In the genomic region with DNA sequence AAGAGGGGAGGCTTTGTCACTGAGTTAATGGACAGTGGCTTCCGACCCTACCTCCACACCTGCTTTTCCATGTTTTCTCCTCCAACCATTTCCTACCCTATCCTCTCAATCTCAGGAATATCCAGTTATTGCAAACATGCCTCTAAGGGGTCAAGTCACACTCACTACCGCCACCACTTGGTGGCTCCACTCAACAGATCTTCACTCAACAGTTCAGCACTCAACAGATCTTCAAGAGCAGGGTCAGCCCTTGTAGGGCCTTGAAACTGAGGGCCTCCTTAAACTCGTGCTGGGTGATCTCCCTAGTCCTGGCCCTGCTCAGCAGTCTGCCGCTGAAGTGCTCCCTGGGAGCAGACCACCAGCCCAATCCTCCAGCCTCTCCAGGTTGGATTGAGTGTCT, we compare ENCODE assay signal across 16 cellular contexts. TPM values are rescaled to one million over a fixed set of nuclear protein-coding genes. Genes with fewer than 3 reads are reported as not detected.
A peak's percentile ranks its signal among the peaks of the same experiment; 100 is the strongest.
DNase-seq lines count a peak whose midpoint lies in the region; ATAC-seq, FAIRE-seq and TF ChIP-seq lines count a peak whose summit lies in the region.
"Had no signal": no experiment of that assay in that cellular context is flagged by ENCODE, and none has a peak within 500 bp of the region (broad histone marks: within the 10 kb centered on the region; RNA-seq: fewer than 3 reads in every experiment).

No MANE protein-coding gene starts in this region.

- TF ChIP-seq EP300 in Ishikawa (IDR thresholded peaks at IDR 0.05; ENCODE audit: borderline replicate concordance) (no peak), GM12878 (IDR thresholded peaks at IDR 0.05; ENCODE audit: borderline replicate concordance in 1 of 2, control insufficient read depth in 1 of 2, low read depth in 2 of 2, low read length in 2 of 2) (no peak)

- 73% methylated on average over 4 of the region's 4 CpGs for WGBS in GM12878 (ENCODE audit: insufficient coverage, insufficient replicate concordance, low lambda C conversion rate, missing lambda C conversion rate)

- H3K9me3 Mint-ChIP-seq in stimulated activated naive CD8-positive, alpha-beta T cell treated with anti-CD3 and anti-CD28 coated beads, Interleukin-15, amount 100 ng/mL, for 72 hours, result peaks cover 4 to 13% of the 10 kb centered on the region in 2 donors

- no peak overlapping the region for H3K27ac Mint-ChIP-seq in stimulated activated naive CD8-positive, alpha-beta T cell treated with anti-CD3 and anti-CD28 coated beads, Interleukin-15, amount 100 ng/mL, for 72 hours
- H3K27ac Mint-ChIP-seq: activated T-helper 17 cell treated with anti-CD3 and anti-CD28 coated beads, Interleukin-2, amount 50 U/mL, for 72 hours; brain had no signal

- TF ChIP-seq POLR2A in GM12878 (IDR thresholded peaks at IDR 0.05; ENCODE audit: low read depth, low read length), result no peak

- SMC1A ChIA-PET in GM12878 (lab: Charles Lee; ENCODE audit: uncharacterized antibody, unreplicated experiment), result no interaction called here

- no peak overlapping the region for H3K9ac ChIP-seq in GM12878 (ENCODE audit: control insufficient read depth, insufficient read depth, low read length)

- no peaks in the 10 kb centered on the region for H3K9me3 ChIP-seq in GM12878 (replicated peaks; ENCODE audit: control insufficient read depth, insufficient read depth, low read length)
- no peaks in the 10 kb centered on the region for H3K9me3 ChIP-seq in lower lobe of right lung
- H3K9me3 ChIP-seq: suprapubic skin had no signal

- no peak overlapping the region for H3K4me3 Mint-ChIP-seq in stimulated activated naive CD8-positive, alpha-beta T cell treated with anti-CD3 and anti-CD28 coated beads, Interleukin-15, amount 100 ng/mL, for 72 hours
- H3K4me3 Mint-ChIP-seq: activated T-helper 17 cell treated with anti-CD3 and anti-CD28 coated beads, Interleukin-2, amount 50 U/mL, for 72 hours; brain had no signal

- no peaks in the 10 kb centered on the region for H3K27me3 Mint-ChIP-seq in stimulated activated naive CD8-positive, alpha-beta T cell treated with anti-CD3 and anti-CD28 coated beads, Interleukin-15, amount 100 ng/mL, for 72 hours
- H3K27me3 Mint-ChIP-seq: activated T-helper 17 cell treated with anti-CD3 and anti-CD28 coated beads, Interleukin-2, amount 50 U/mL, for 72 hours had no signal

- H3K4me3 ChIP-seq in GM12878 (no peak overlapping the region), lower lobe of right lung (no peak overlapping the region)
- H3K4me3 ChIP-seq: suprapubic skin had no signal

- H3K4me1 Mint-ChIP-seq in stimulated activated naive CD8-positive, alpha-beta T cell treated with anti-CD3 and anti-CD28 coated beads, Interleukin-15, amount 100 ng/mL, for 72 hours, result peaks cover 13% of the 10 kb centered on the region
- H3K4me1 Mint-ChIP-seq: brain had no signal

- POLR2A ChIA-PET in GM12878 (lab: Charles Lee), result no interaction called here

- TF ChIP-seq CTCF in GM12878 (IDR thresholded peaks at IDR 0.05 in 2 of 3, conservative IDR thresholded peaks at IDR 0.05 in 1 of 3; ENCODE audit: control insufficient read depth in 2 of 3, extremely low read depth in 1 of 3, insufficient read depth in 1 of 3, low read depth in 3 of 3, low read length in 3 of 3) (peak in 1 of 3 experiments; percentile 35; a peak in 3 of 6 replicates), lower lobe of right lung (IDR thresholded peaks at IDR 0.05) (peak; percentile 12)

- RAD21 ChIA-PET in GM12878 (lab: Charles Lee; ENCODE audit: unreplicated experiment), result interaction anchor here (1.0 kb wide), 1 partner anchor 282 kb away, joined by 3 read pairs; no protein-coding TSS in a partner anchor

- no peaks in the 10 kb centered on the region for H3K79me2 ChIP-seq in GM12878 (ENCODE audit: control insufficient read depth, insufficient read depth, low read length)

- no peaks in the 10 kb centered on the region for H4K20me1 ChIP-seq in GM12878 (ENCODE audit: control insufficient read depth, insufficient read depth)

- H3K36me3 ChIP-seq in GM12878 (ENCODE audit: control insufficient read depth in 2 of 2, insufficient read depth in 2 of 2, low read length in 1 of 2) (no peaks in the 10 kb centered on the region), lower lobe of right lung (peaks cover under 1% of the 10 kb centered on the region)

- CTCF ChIA-PET in GM12878 (lab: Yijun Ruan, JAX), result interaction anchor here (1.1 kb wide), 1 partner anchor 9 kb away, joined by 3 read pairs; no protein-coding TSS in a partner anchor

- DNase-seq in Daoy (ENCODE audit: low read depth), result peak; percentile 8
- no peak for DNase-seq in GM12878 (ENCODE audit: low read depth, low spot score)
- no peak for DNase-seq in lower lobe of right lung
- no peak for DNase-seq in GF-D8 (lab: John Stamatoyannopoulos, UW)
- DNase-seq in stimulated activated naive CD8-positive, alpha-beta T cell treated with anti-CD3 and anti-CD28 coated beads, Interleukin-15, amount 100 ng/mL, for 72 hours, result no peak
- DNase-seq: activated CD4-positive, CD25-positive, alpha-beta regulatory T cell treated with anti-CD3 and anti-CD28 coated beads, Interleukin-2, amount 50 U/mL, for 72 hours; NCI-H1092; NCI-H524 had no signal

- H3K4me1 ChIP-seq in GM12878 (ENCODE audit: control insufficient read depth, insufficient read depth, low read length) (no peaks in the 10 kb centered on the region), lower lobe of right lung (peaks cover 12% of the 10 kb centered on the region)

- H2AFZ ChIP-seq in GM12878 (ENCODE audit: control insufficient read depth, low read depth, low read length), result no peak overlapping the region

- TF ChIP-seq RAD21 in Ishikawa (IDR thresholded peaks at IDR 0.05; ENCODE audit: low read depth) (peak; percentile 16; the same call in 1 of the 2 replicates), GM12878 (IDR thresholded peaks at IDR 0.05; ENCODE audit: insufficient read depth, low read depth, low read length) (no peak)

- ATAC-seq in GM12878, result peak; percentile 46; the same call in 2 of the 3 replicates
- peak; percentile 54 to 77 for ATAC-seq in lower lobe of right lung
- no peak for ATAC-seq in HG03135 (IDR thresholded peaks at IDR 0.05; ENCODE audit: unreplicated experiment)
- no peak for ATAC-seq in stimulated activated naive CD8-positive, alpha-beta T cell treated with anti-CD3 and anti-CD28 coated beads, Interleukin-15, amount 100 ng/mL, for 72 hours
- ATAC-seq in activated CD4-positive, CD25-positive, alpha-beta regulatory T cell treated with anti-CD3 and anti-CD28 coated beads, Interleukin-2, amount 50 U/mL, for 24 hours, result no peak
- ATAC-seq: activated T-helper 17 cell treated with anti-CD3 and anti-CD28 coated beads, Interleukin-2, amount 50 U/mL, for 72 hours; SK-N-SH treated with all-trans-retinoic acid at 6 μM for 48 hours had no signal

- intact Hi-C loops in GM12878 (cut with micrococcal nuclease; ENCODE audit: unreplicated experiment) (no loop called here), lower lobe of right lung (cut with DNase I) (no loop called here)

- in situ Hi-C loops in GM12878 (cut with MboI), result no loop called here

- no TSS peak for BruUV-seq in GM12878 (replicated peaks; lab: Mats Ljungman, UMichigan)

- H3K27ac ChIP-seq in GM12878 (ENCODE audit: control insufficient read depth, insufficient read depth), result no peak overlapping the region
- no peak overlapping the region for H3K27ac ChIP-seq in lower lobe of right lung
- H3K27ac ChIP-seq: epithelial cell of prostate, suprapubic skin had no signal

- FAIRE-seq in GM12878 (lab: Jason Lieb, UNC), result no peak

- no peak overlapping the region for H3K4me2 ChIP-seq in GM12878 (ENCODE audit: control insufficient read depth, insufficient read depth)

- H3K27me3 ChIP-seq in GM12878 (replicated peaks in 1 of 2; ENCODE audit: control insufficient read depth in 2 of 2, insufficient read depth in 2 of 2, low read length in 1 of 2), result no peaks in the 10 kb centered on the region
- no peaks in the 10 kb centered on the region for H3K27me3 ChIP-seq in lower lobe of right lung (ENCODE audit: low read depth)
- H3K27me3 ChIP-seq: suprapubic skin had no signal

TF ChIP-seq in GM12878, 131 proteins besides CTCF, POLR2A, EP300 and RAD21:
- TF ChIP-seq, protein P1, sequence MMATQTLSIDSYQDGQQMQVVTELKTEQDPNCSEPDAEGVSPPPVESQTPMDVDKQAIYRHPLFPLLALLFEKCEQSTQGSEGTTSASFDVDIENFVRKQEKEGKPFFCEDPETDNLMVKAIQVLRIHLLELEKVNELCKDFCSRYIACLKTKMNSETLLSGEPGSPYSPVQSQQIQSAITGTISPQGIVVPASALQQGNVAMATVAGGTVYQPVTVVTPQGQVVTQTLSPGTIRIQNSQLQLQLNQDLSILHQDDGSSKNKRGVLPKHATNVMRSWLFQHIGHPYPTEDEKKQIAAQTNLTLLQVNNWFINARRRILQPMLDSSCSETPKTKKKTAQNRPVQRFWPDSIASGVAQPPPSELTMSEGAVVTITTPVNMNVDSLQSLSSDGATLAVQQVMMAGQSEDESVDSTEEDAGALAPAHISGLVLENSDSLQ (IDR thresholded peaks at IDR 0.05), result no peak
- TF ChIP-seq SIN3A (IDR thresholded peaks at IDR 0.05; ENCODE audit: low read depth, low read length) (no peak), KLF5 (IDR thresholded peaks at IDR 0.05; ENCODE audit: partially characterized antibody) (no peak)

RNA-seq across cellular contexts. Expression of gene ZNF641, which starts 14.2 kb away (rescaled TPM):
- 11.1 and 12.2 TPM in 2 replicates for total RNA-seq in Daoy (2014; rRNA removed; shearing (Covaris generic))
- 16.5 and 23.3 TPM in 2 replicates for total RNA-seq in GM12878 (2013; cell fraction: nucleolus; rRNA removed)
- total RNA-seq in GM12878 (2014; rRNA removed) (9.0 and 10.0 TPM in 2 replicates), GM12878 (2014; rRNA removed; fragmentation: Illumina TruSeq; extraction: Trizol) (9.4 and 10.3 TPM in 2 replicates), GM12878 (2021) (8.1 and 10.3 TPM in 2 replicates), lower lobe of right lung (27.3 TPM)
- 1.6 TPM for polyA plus RNA-seq in GM12878 (2011; ENCODE audit: low read depth)
- polyA plus RNA-seq in GM12878 (2011; rRNA removed) (7.3 and 10.8 TPM in 2 replicates), GM12878 (2014; fragmentation: Illumina TruSeq; extraction: Trizol) (7.1 and 9.4 TPM in 2 replicates), GM12878 (2014; fragmentation: Nextera tagmentation; extraction: Ambion mirVana) (1 to 10 TPM; 1.1 to 1.4 TPM), GM12878 (2014; rRNA removed) (5.6 and 5.8 TPM in 2 replicates), GM12878 (2016; fragmentation: Nextera tagmentation; extraction: Ambion mirVana) (1 to 10 TPM; 3.5 to 4.8 TPM)
- polyA plus RNA-seq in GM12878 (2011; cell fraction: cytosol; rRNA removed), result 4.8 and 5.3 TPM in 2 replicates
- 13.8 and 14.9 TPM in 2 replicates for polyA plus RNA-seq in GM12878 (2011; cell fraction: nucleus; rRNA removed)
- 2.2 and 3.3 TPM in 2 replicates for polyA plus RNA-seq in GM12878 (2012)
- 9.0 and 12.2 TPM in 2 replicates for polyA minus RNA-seq in GM12878 (2011; rRNA and poly(A)+ RNA removed)
- 2.0 and 2.7 TPM in 2 replicates for polyA minus RNA-seq in GM12878 (2011; cell fraction: cytosol; rRNA and poly(A)+ RNA removed)
- 16.1 and 18.8 TPM in 2 replicates for polyA minus RNA-seq in GM12878 (2011; cell fraction: nucleus; rRNA and poly(A)+ RNA removed)

Comparison
In these comparisons a context has a peak if more than half of its experiments do, and no peak if none do; other contexts are left out.
1. ATAC-seq: peak in GM12878 (single experiment) and lower lobe of right lung (2 of 2); none in HG03135 (single experiment), stimulated activated naive CD8-positive, alpha-beta T cell treated with anti-CD3 and anti-CD28 coated beads, Interleukin-15, amount 100 ng/mL, for 72 hours (single experiment) and activated CD4-positive, CD25-positive, alpha-beta regulatory T cell treated with anti-CD3 and anti-CD28 coated beads, Interleukin-2, amount 50 U/mL, for 24 hours (0 of 2).